ENCODE assay signal across 9 cellular contexts in genomic region chr20:37526839-37527637, GRCh38. TPM values are rescaled to one million over a fixed set of nuclear protein-coding genes. Genes with fewer than 3 reads are reported as not detected.
A peak's percentile ranks its signal among the peaks of the same experiment; 100 is the strongest.
DNase-seq lines count a peak whose midpoint lies in the region; ATAC-seq and TF ChIP-seq lines count a peak whose summit lies in the region.
"Had no signal": no experiment of that assay in that cellular context is flagged by ENCODE, and none has a peak within 500 bp of the region (broad histone marks: within the 10 kb centered on the region; RNA-seq: fewer than 3 reads in every experiment).

No MANE protein-coding gene starts in this region.

- CTCF ChIA-PET in BJ (lab: Yijun Ruan, JAX) = interaction anchor here (1.6 to 1.7 kb wide), 2 partner anchors 15 to 142 kb away, joined by 3 to 4 read pairs; no protein-coding TSS in a partner anchor
- CTCF ChIA-PET in HCT116 (lab: Charles Lee) = interaction anchor here (0.6 kb wide), 1 partner anchor 28 kb away, joined by 3 read pairs; no protein-coding TSS in a partner anchor
- CTCF ChIA-PET in activated CD4-positive, alpha-beta memory T cell treated with anti-CD3 and anti-CD28 coated beads for 36 hours (lab: Charles Lee) = interaction anchor here (1.0 to 1.5 kb wide), 2 partner anchors 251 to 331 kb away, joined by 3 to 4 read pairs; no protein-coding TSS in a partner anchor

- H3K27me3 Mint-ChIP-seq in activated CD4-positive, alpha-beta memory T cell treated with anti-CD3 and anti-CD28 coated beads for 36 hours = peaks cover 1% of the 10 kb centered on the region

- H3K4me2 ChIP-seq in HCT116 (ENCODE audit: low read length) = peak overlapping the region; percentile 95

- H3K27me3 ChIP-seq in BJ (ENCODE audit: control insufficient read depth, insufficient read depth, low read length) (no peaks in the 10 kb centered on the region), HCT116 (ENCODE audit: insufficient read depth, low read length) (no peaks in the 10 kb centered on the region), psoas muscle (ENCODE audit: insufficient read depth in 3 of 3, low read length in 2 of 3) (no peaks in the 10 kb centered on the region)

- peak overlapping the region; percentile 86 for H3K9ac ChIP-seq in HCT116 (ENCODE audit: low read length)

- peak overlapping the region; percentile 99 for H3K27ac Mint-ChIP-seq in activated CD4-positive, alpha-beta memory T cell treated with anti-CD3 and anti-CD28 coated beads for 36 hours

- no peaks in the 10 kb centered on the region for H3K9me3 ChIP-seq in HCT116 (ENCODE audit: control insufficient read depth in 1 of 2, insufficient read depth in 1 of 2, low read depth in 1 of 2, low read length in 2 of 2)
- no peaks in the 10 kb centered on the region for H3K9me3 ChIP-seq in psoas muscle

- no peaks in the 10 kb centered on the region for H3K36me3 ChIP-seq in BJ (ENCODE audit: control insufficient read depth, insufficient read depth, low read length)
- no peaks in the 10 kb centered on the region for H3K36me3 ChIP-seq in HCT116 (ENCODE audit: control insufficient read depth in 1 of 2, insufficient read depth in 2 of 2, low read length in 2 of 2)
- H3K36me3 ChIP-seq in psoas muscle (ENCODE audit: insufficient read depth in 1 of 2, low read depth in 1 of 2) = peaks cover 0 to 8% of the 10 kb centered on the region in 2 donors

- TF ChIP-seq RAD21 in HCT116 (IDR thresholded peaks at IDR 0.05; ENCODE audit: low read depth) = no peak

- H3K4me1 ChIP-seq in HCT116 (ENCODE audit: control insufficient read depth in 1 of 2, insufficient read depth in 2 of 2, low read length in 2 of 2) = peaks cover 28 to 51% of the 10 kb centered on the region in 2 experiments
- peaks cover 25% of the 10 kb centered on the region for H3K4me1 ChIP-seq in psoas muscle

- H3K4me1 Mint-ChIP-seq in activated CD4-positive, alpha-beta memory T cell treated with anti-CD3 and anti-CD28 coated beads for 36 hours (ENCODE audit: low read depth) = peaks cover 42% of the 10 kb centered on the region

- H3K79me2 ChIP-seq in HCT116 (ENCODE audit: insufficient read depth, low read length) = peaks cover 54% of the 10 kb centered on the region

- no peak for DNase-seq in BJ (ENCODE audit: low read depth)
- DNase-seq in HCT116 (ENCODE audit: low read depth, low spot score) = no peak
- DNase-seq in activated CD4-positive, alpha-beta memory T cell treated with anti-CD3 and anti-CD28 coated beads for 36 hours = no peak
- DNase-seq in Right ventricle myocardium superior = peak; percentile 46
- DNase-seq in psoas muscle = peak in 1 of 2 donors; percentile 72

- H2AFZ ChIP-seq in HCT116 (ENCODE audit: low read depth, low read length, poor library complexity, severe bottlenecking) = no peak overlapping the region

- WGBS in psoas muscle, 3 donors = 0 to 1% (median 0%) methylated on average over 28 of the region's 28 CpGs

- H3K9me2 ChIP-seq in HCT116 (ENCODE audit: insufficient read depth) = no peaks in the 10 kb centered on the region

- intact Hi-C loops in HCT116 (cut with micrococcal nuclease) (no loop called here), Right ventricle myocardium superior (cut with DNase I) (no loop called here), psoas muscle (cut with DNase I) (loop anchor here in 1 of 2 donors (10.0 kb wide), 1 partner anchor 432 kb away; the partner anchor contains the start of gene RBL1)
- intact Hi-C loops in activated CD4-positive, alpha-beta memory T cell treated with anti-CD3 and anti-CD28 coated beads for 36 hours (cut with micrococcal nuclease) = loop anchor here (5.0 kb wide), 2 partner anchors 135 to 240 kb away; partner anchors contain the start of gene MANBAL

- ATAC-seq in HCT116 = no peak
- ATAC-seq in Right ventricle myocardium superior (ENCODE audit: poor library complexity) = peak; percentile 62
- peak; percentile 26 to 62 (median 40) for ATAC-seq in psoas muscle
- ATAC-seq in HG03280 (IDR thresholded peaks at IDR 0.05; ENCODE audit: unreplicated experiment) = no peak
- no peak for ATAC-seq in GM21528 (IDR thresholded peaks at IDR 0.05; ENCODE audit: low FRiP score, unreplicated experiment)
- no peak for ATAC-seq in HG02763 (IDR thresholded peaks at IDR 0.05; ENCODE audit: unreplicated experiment)

- H3K4me3 ChIP-seq in BJ (ENCODE audit: low read depth, low read length) (peak overlapping the region; percentile 94), HCT116 (replicated peaks in 1 of 2; ENCODE audit: low read depth in 1 of 2, low read length in 2 of 2) (peak overlapping the region; percentile 85 to 97), psoas muscle (peak overlapping the region; percentile 100)

- peak overlapping the region; percentile 94 for H3K27ac ChIP-seq in HCT116 (ENCODE audit: low read depth, low read length)
- peak overlapping the region; percentile 100 for H3K27ac ChIP-seq in psoas muscle

- TF ChIP-seq POLR2A in HCT116 (IDR thresholded peaks at IDR 0.05; ENCODE audit: borderline replicate concordance, extremely low read depth, insufficient read depth, insufficient read length) = no peak

- H4K20me1 ChIP-seq in HCT116 (ENCODE audit: insufficient read depth) = no peaks in the 10 kb centered on the region

- POLR2A ChIA-PET in BJ (lab: Charles Lee) (interaction anchor here (0.7 kb wide), 1 partner anchor 337 kb away, joined by 5 read pairs; no protein-coding TSS in a partner anchor), HCT116 (lab: Charles Lee) (no interaction called here)
- POLR2A ChIA-PET in activated CD4-positive, alpha-beta memory T cell treated with anti-CD3 and anti-CD28 coated beads for 36 hours (lab: Charles Lee) = interaction anchor here (1.3 to 1.6 kb wide), 2 partner anchors 11 to 348 kb away, joined by 3 to 4 read pairs; partner anchors contain the start of genes MROH8 and RPN2

- RAD21 ChIA-PET in HCT116 (lab: Charles Lee; ENCODE audit: low non-redundant PET in 1 of 2, low total read pairs in 2 of 2, uncharacterized antibody in 2 of 2, unreplicated experiment in 2 of 2) = no interaction called here

- BruUV-seq in HCT116 (replicated peaks; lab: Mats Ljungman, UMichigan) = TSS peak; percentile 73

- no peak for TF ChIP-seq CTCF in BJ (IDR thresholded peaks at IDR 0.05; ENCODE audit: insufficient read depth, low read depth, low read length)
- TF ChIP-seq CTCF in HCT116 (IDR thresholded peaks at IDR 0.05 in 2 of 3, conservative IDR thresholded peaks at IDR 0.05 in 1 of 3; ENCODE audit: borderline replicate concordance in 1 of 3, insufficient read depth in 1 of 3, low read depth in 2 of 3, low read length in 2 of 3) = no peak
- no peak for TF ChIP-seq CTCF in psoas muscle (IDR thresholded peaks at IDR 0.05)

- H3K9me3 Mint-ChIP-seq in activated CD4-positive, alpha-beta memory T cell treated with anti-CD3 and anti-CD28 coated beads for 36 hours = no peaks in the 10 kb centered on the region

- H3K4me3 Mint-ChIP-seq in activated CD4-positive, alpha-beta memory T cell treated with anti-CD3 and anti-CD28 coated beads for 36 hours = peak overlapping the region; percentile 86

- no peaks in the 10 kb centered on the region for H3K36me3 Mint-ChIP-seq in activated CD4-positive, alpha-beta memory T cell treated with anti-CD3 and anti-CD28 coated beads for 36 hours

TF ChIP-seq in HCT116, 20 proteins besides CTCF, POLR2A, EP300 and RAD21 (continues in another document):
- TF ChIP-seq CBX3 (IDR thresholded peaks at IDR 0.05; ENCODE audit: low read depth) (no peak), ZNF274 (IDR thresholded peaks at IDR 0.05; ENCODE audit: low read depth, low read length) (no peak), FOSL1 (IDR thresholded peaks at IDR 0.05; ENCODE audit: low read depth) (no peak), ZFX (IDR thresholded peaks at IDR 0.05) (no peak), EZH2phosphoT487 (IDR thresholded peaks at IDR 0.05; ENCODE audit: borderline replicate concordance) (no peak), SRF (IDR thresholded peaks at IDR 0.05; ENCODE audit: low read depth) (no peak), MAX (IDR thresholded peaks at IDR 0.05) (no peak), EGR1 (IDR thresholded peaks at IDR 0.05; ENCODE audit: low read depth) (no peak), POLR2AphosphoS5 (IDR thresholded peaks at IDR 0.05; ENCODE audit: low read depth, low read length) (no peak), SIN3A (IDR thresholded peaks at IDR 0.05; ENCODE audit: low read depth) (no peak), CEBPB (IDR thresholded peaks at IDR 0.05; ENCODE audit: low read depth) (no peak)

RNA-seq across cellular contexts. Expression of gene BLCAP, which starts 0.6 kb away (rescaled TPM):
- polyA plus RNA-seq in BJ (2011; rRNA removed) (98.7 and 111 TPM in 2 replicates), psoas muscle (100 to 1,000 TPM; 271 to 366 (median 295) TPM)
- 64.2 and 79.7 TPM in 2 replicates for polyA minus RNA-seq in BJ (2011; rRNA and poly(A)+ RNA removed)
- total RNA-seq in HCT116 (2021; ENCODE audit: unreplicated experiment) (27.5 TPM), Right ventricle myocardium superior (90.2 TPM), psoas muscle (100 to 1,000 TPM; 267 to 656 (median 488) TPM)
- polyA plus RNA-seq in HCT116 (2012) = 22.4 and 24.1 TPM in 2 replicates
- 10 to 100 TPM; 16.0 to 16.4 TPM for total RNA-seq in activated CD4-positive, alpha-beta memory T cell treated with anti-CD3 and anti-CD28 coated beads for 36 hours

RNA-seq across cellular contexts. Expression of gene NNAT, which starts 6.0 kb away (rescaled TPM):
- polyA plus RNA-seq in BJ (2011; rRNA removed) = not detected in 2 replicates
- not detected in 2 replicates for polyA minus RNA-seq in BJ (2011; rRNA and poly(A)+ RNA removed)
- total RNA-seq in HCT116 (2021; ENCODE audit: unreplicated experiment) = not detected
- polyA plus RNA-seq in HCT116 (2012) = 0.35 and 0.76 TPM in 2 replicates
- total RNA-seq in activated CD4-positive, alpha-beta memory T cell treated with anti-CD3 and anti-CD28 coated beads for 36 hours = under 1 TPM in 1 of 2 experiments, not detected in 1; 0.48 TPM
- not detected for total RNA-seq in Right ventricle myocardium superior
- 10 to 100 TPM in 1 of 4 donors, 1 to 10 TPM in 2, under 1 TPM in 1; 0.50 to 52.3 (median 5.9) TPM for total RNA-seq in psoas muscle
- 1 to 10 TPM in 2 of 3 donors, under 1 TPM in 1; 0.99 to 2.0 (median 1.1) TPM for polyA plus RNA-seq in psoas muscle
- total RNA-seq: HT1080 had no signal

Comparison
In these comparisons a context has a peak if more than half of its experiments do, and no peak if none do; other contexts are left out.
1. ATAC-seq: peak in Right ventricle myocardium superior (single experiment) and psoas muscle (4 of 4); none in HCT116 (single experiment), HG03280 (single experiment), GM21528 (single experiment) and HG02763 (single experiment).
2. Peak in every context shown above with its lines, with median percentiles within 50 percentile points of each other: H3K4me3 ChIP-seq.